1 cellular context compared by ENCODE assay signal in genomic region chr22:23847991-23848864, GRCh38.
TF ChIP-seq lines count a peak whose summit lies in the region.

No MANE protein-coding gene starts in this region.

TF ChIP-seq in WTC11, 78 proteins besides CTCF, POLR2A, EP300 and RAD21:
- TF ChIP-seq, protein P1, sequence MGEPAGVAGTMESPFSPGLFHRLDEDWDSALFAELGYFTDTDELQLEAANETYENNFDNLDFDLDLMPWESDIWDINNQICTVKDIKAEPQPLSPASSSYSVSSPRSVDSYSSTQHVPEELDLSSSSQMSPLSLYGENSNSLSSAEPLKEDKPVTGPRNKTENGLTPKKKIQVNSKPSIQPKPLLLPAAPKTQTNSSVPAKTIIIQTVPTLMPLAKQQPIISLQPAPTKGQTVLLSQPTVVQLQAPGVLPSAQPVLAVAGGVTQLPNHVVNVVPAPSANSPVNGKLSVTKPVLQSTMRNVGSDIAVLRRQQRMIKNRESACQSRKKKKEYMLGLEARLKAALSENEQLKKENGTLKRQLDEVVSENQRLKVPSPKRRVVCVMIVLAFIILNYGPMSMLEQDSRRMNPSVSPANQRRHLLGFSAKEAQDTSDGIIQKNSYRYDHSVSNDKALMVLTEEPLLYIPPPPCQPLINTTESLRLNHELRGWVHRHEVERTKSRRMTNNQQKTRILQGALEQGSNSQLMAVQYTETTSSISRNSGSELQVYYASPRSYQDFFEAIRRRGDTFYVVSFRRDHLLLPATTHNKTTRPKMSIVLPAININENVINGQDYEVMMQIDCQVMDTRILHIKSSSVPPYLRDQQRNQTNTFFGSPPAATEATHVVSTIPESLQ (CRISPR knock-in tag; IDR thresholded peaks at IDR 0.05): no peak
- 0 out of 2 replicates have a peak, but pooled peaks have one; percentile 0 for TF ChIP-seq MAX (CRISPR knock-in tag; IDR thresholded peaks at IDR 0.05)
